ENCODE assay signal across 34 cellular contexts in the genomic region with DNA sequence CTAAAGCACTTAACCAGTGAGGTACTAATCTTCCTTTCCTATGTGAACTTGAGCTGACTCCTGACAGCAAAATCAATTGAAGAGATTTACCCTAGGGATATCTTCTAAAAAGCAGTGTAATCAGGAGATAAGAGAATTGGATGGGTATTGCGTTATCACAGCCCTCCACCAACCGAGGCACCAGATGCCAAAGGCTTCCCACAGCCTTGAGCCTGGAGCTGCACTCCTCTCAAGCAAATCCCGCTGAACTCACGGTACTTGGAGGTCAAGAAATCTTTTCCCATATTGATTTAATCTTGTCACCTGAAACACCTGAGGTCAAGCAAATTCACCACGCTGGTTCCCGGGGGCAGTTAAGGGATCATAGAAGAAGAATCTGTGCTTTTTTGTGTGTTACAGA.
"Had no signal": no experiment of that assay in that cellular context is flagged by ENCODE, and none has a peak within 500 bp of the region (broad histone marks: within the 10 kb centered on the region; RNA-seq: fewer than 3 reads in every experiment).

No MANE protein-coding gene starts in this region.

- DNase-seq: activated CD4-positive, alpha-beta T cell treated with anti-CD3 and anti-CD28 coated beads, Interleukin-2, amount 10 ng/mL, durations not matched to agents 24 days and 14 days; activated CD4-positive, alpha-beta T cell treated with anti-CD3 and anti-CD28 coated beads, Interleukin-2, amount 50 U/mL, for 4 hours; activated CD8-positive, alpha-beta T cell treated with anti-CD3 and anti-CD28 coated beads for 36 hours; activated effector memory CD4-positive, alpha-beta T cell treated with anti-CD3 and anti-CD28 coated beads, Interleukin-2, amount 50 U/mL, for 16 hours; activated naive CD4-positive, alpha-beta T cell; activated naive CD4-positive, alpha-beta T cell treated with anti-CD3 and anti-CD28 coated beads, Interleukin-2, amount 50 U/mL, for 16 hours; activated naive CD8-positive, alpha-beta T cell treated with anti-CD3 and anti-CD28 coated beads for 36 hours; activated T-cell treated with anti-CD3 and anti-CD28 coated beads, Interleukin-2, amount 50 U/mL, for 1 hour; activated T-cell treated with anti-CD3 and anti-CD28 coated beads, Interleukin-2, amount 50 U/mL, for 72 hours; amniotic stem cell; Kasumi-1; KG1; MG63; NCI-H1048; NCI-H1105 treated with DMSO at 0.1 percent for 48 hours; NCI-H1436; NCI-H1694; NCI-H1930; NCI-H2081 treated with DMSO at 0.1 percent for 48 hours; NCI-H2171; NCI-H226; NCI-H446 treated with DMSO at 0.1 percent for 48 hours; NCI-H524; NCI-H69; NK-92 treated with Interleukin-12 subunit alpha and Interleukin-12 subunit beta, amount 100 ng/mL, for 24 hours; PC-3; Peyer's patch; RPMI8226; SHP77 treated with DMSO at 0.1 percent for 48 hours; T1000 had no signal

- H3K4me3 ChIP-seq: ascending aorta, cardiac muscle cell, MG63, Peyer's patch, SJSA1 had no signal

- H3K27me3 ChIP-seq: ascending aorta, MG63, Peyer's patch, SJSA1 had no signal

- ATAC-seq: activated CD8-positive, alpha-beta T cell treated with anti-CD3 and anti-CD28 coated beads for 36 hours; activated T-cell treated with anti-CD3 and anti-CD28 coated beads, Interleukin-2, amount 50 U/mL, for 72 hours; activated T-helper 17 cell treated with anti-CD3 and anti-CD28 coated beads, Interleukin-2, amount 50 U/mL, for 72 hours; PC-3 had no signal

- H3K27ac ChIP-seq: ascending aorta, cardiac muscle cell, Peyer's patch, SJSA1 had no signal

- H3K36me3 ChIP-seq: ascending aorta, cardiac muscle cell, MG63, Peyer's patch, SJSA1 had no signal

- H3K4me1 ChIP-seq: ascending aorta, Peyer's patch, SJSA1 had no signal
